ENCODE assay signal across 1 cellular context in the genomic region with DNA sequence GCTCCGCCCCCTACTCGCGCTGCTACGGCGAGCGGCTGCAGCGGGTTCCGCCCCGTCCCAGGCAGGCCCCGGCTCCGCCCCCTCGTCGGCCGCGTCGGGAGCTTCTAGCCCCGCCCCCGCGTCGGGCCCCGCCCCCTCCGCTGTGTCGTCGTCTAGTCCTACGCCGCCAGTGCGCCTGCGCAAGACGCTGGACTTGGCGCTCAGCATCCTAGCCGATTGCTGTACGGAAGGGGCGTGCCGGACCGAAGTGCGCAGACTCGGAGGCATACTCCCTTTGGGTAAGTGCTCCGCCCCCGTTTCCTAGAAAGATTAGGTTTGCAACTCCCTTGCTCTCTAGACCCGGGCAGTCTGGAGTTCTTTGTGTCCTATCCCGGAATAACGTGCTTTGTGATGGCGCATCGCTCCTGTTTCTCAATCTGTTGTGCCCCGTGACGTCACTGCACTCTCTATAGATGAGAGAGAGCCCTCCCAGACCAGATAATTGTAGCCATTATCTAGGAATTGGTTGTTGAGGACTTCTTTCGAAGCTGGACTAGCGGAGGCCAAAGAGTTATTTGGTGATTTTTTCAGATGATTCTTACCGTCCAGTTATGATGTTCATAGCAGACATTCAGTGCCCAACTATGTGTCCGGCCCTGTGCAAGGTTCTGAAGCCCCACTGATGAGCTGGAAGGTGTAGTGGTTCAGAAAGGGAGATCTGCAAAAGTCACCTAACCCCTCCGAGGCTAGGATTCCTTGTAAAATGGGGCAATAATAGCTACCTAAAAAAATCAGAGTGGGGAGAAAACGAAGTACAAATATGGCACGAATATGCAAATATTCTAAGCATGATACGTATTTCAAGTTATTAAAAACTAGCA.
TF ChIP-seq lines count a peak whose summit lies in the region.

No MANE protein-coding gene starts in this region.

TF ChIP-seq in HEK293, 187 proteins besides CTCF, POLR2A, EP300 and RAD21 (continued from another document):
- TF ChIP-seq ZNF596 (tag by site-specific recombination; IDR thresholded peaks at IDR 0.05) (no peak), GLIS1 (tag by site-specific recombination; IDR thresholded peaks at IDR 0.05) (no peak), ZNF837 (tag by site-specific recombination; IDR thresholded peaks at IDR 0.05) (no peak), GLIS2 (tag by site-specific recombination; IDR thresholded peaks at IDR 0.05) (no peak), ZNF266 (tag by site-specific recombination; IDR thresholded peaks at IDR 0.05; ENCODE audit: low read depth) (no peak), ZBTB1 (tag by site-specific recombination; IDR thresholded peaks at IDR 0.05) (no peak), MEIS1 (CRISPR knock-in tag; IDR thresholded peaks at IDR 0.05; ENCODE audit: borderline replicate concordance) (no peak), ZNF514 (tag by site-specific recombination; IDR thresholded peaks at IDR 0.05) (no peak), ZFP37 (tag by site-specific recombination; IDR thresholded peaks at IDR 0.05) (no peak), ZNF561 (tag by site-specific recombination; IDR thresholded peaks at IDR 0.05; ENCODE audit: borderline replicate concordance) (no peak)
- TF ChIP-seq, protein P1, sequence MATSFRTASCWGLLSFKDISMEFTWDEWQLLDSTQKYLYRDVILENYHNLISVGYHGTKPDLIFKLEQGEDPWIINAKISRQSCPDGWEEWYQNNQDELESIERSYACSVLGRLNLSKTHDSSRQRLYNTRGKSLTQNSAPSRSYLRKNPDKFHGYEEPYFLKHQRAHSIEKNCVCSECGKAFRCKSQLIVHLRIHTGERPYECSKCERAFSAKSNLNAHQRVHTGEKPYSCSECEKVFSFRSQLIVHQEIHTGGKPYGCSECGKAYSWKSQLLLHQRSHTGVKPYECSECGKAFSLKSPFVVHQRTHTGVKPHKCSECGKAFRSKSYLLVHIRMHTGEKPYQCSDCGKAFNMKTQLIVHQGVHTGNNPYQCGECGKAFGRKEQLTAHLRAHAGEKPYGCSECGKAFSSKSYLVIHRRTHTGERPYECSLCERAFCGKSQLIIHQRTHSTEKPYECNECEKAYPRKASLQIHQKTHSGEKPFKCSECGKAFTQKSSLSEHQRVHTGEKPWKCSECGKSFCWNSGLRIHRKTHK (tag by site-specific recombination; IDR thresholded peaks at IDR 0.05) = no peak
